Comparison of ENCODE assay signal across 8 cellular contexts in the genomic region with DNA sequence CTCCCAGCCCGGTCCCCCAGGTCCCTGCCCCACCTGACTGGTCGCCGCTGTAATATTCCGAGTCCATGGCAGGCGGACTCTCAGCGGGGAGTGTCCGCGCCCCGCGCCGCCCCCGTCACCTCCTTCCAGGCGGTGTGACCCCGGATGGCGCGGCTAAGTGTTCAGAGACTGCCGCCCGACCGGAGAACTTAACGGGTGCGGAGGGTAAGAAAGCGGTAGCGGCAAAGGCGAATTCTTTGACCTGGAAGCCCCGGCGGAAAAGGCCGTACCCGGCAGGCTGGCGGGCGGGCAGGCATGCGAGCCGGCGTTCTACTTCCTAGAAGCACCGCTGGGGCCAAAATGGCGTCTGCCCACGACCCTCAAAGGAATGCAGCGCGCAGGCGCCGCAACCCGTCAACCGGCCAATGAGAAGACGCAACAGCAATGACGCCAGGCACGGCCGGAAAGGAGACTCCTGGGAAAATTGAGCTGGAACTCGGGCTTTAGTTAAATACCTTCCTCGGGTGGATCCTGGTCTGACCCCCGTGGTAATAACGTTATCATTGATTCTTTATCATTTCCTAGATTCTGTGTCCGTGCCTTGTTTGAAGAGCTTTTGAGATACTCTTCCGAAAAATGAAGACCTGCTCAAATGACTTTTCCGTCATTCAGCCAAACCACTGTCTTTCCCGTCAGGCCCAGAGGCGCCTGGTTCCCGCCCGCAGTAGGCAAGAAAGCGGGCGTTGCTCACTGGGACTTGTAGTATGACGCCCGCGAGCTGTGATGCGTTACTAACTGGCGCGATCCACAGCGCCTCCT. TPM values are rescaled to one million over a fixed set of nuclear protein-coding genes. Genes with fewer than 3 reads are reported as not detected.
DNase-seq lines count a peak whose midpoint lies in the region; ATAC-seq and TF ChIP-seq lines count a peak whose summit lies in the region.

IWS1 (minus strand) TSS at position 348 of the 798 bp plus-strand sequence; CDS start at position 67, 281 bp downstream.

- peak within 1 kb of the TSS; percentile 87 for H3K4me3 ChIP-seq in AG04449 (ENCODE audit: low read depth, low read length)
- H3K4me3 ChIP-seq in WERI-Rb-1 (ENCODE audit: low read depth, low read length): peak within 1 kb of the TSS; percentile 90
- peak within 1 kb of the TSS; percentile 64 to 95 (median 67) for H3K4me3 ChIP-seq in mammary epithelial cell (replicated peaks in 1 of 3; ENCODE audit: insufficient read depth in 1 of 3, low read depth in 2 of 3, low read length in 3 of 3)
- peak within 1 kb of the TSS; percentile 92 for H3K4me3 ChIP-seq in iPS-20b (ENCODE audit: low read length)
- H3K4me3 ChIP-seq in skin epidermis: peak within 1 kb of the TSS; percentile 66 to 99 (median 94)

- TF ChIP-seq CTCF in AG04449 (IDR thresholded peaks at IDR 0.05; ENCODE audit: insufficient read depth, low read length, missing control alignments) (peak; percentile 22), WERI-Rb-1 (IDR thresholded peaks at IDR 0.05; ENCODE audit: low read depth, low read length) (no peak), mammary epithelial cell (conservative IDR thresholded peaks at IDR 0.05 in 1 of 2, IDR thresholded peaks at IDR 0.05 in 1 of 2; ENCODE audit: extremely low read depth in 1 of 2, insufficient read depth in 1 of 2, low read depth in 1 of 2, low read length in 2 of 2) (peak in 1 of 2 donors; percentile 23)

- CTCF ChIA-PET in AG04449 (lab: Yijun Ruan, JAX): interaction anchor here (1.1 to 1.6 kb wide), 5 partner anchors 11 to 202 kb away, joined by 3 to 5 read pairs (median 3); no protein-coding TSS in a partner anchor
- CTCF ChIA-PET in mammary epithelial cell (lab: Charles Lee; ENCODE audit: low non-redundant PET): no interaction called here

- DNase-seq in AG04449 (ENCODE audit: low read depth, low spot score): peak; percentile 78
- DNase-seq in NCI-H2227 (lab: John Stamatoyannopoulos, UW; ENCODE audit: unreplicated experiment): peak; percentile 99
- peak; percentile 95 for DNase-seq in WERI-Rb-1
- DNase-seq in mammary epithelial cell: peak; percentile 94

- in situ Hi-C loops in mammary epithelial cell (cut with MboI; ENCODE audit: low sequenced_read_pairs in 2 of 2): loop anchor here in 1 of 2 donors (10.0 kb wide), 1 partner anchor 118 kb away; the partner anchor contains the start of gene GPR17

- intact Hi-C loops in mammary epithelial cell (cut with micrococcal nuclease): loop anchor here (1.0 to 5.0 kb wide), 4 partner anchors 18 to 285 kb away; partner anchors contain the start of genes SFT2D3 and WDR33

- dilution Hi-C loops in mammary epithelial cell (cut with HindIII; ENCODE audit: low sequenced_read_pairs): no loop called here

- H2AFZ ChIP-seq in mammary epithelial cell (ENCODE audit: low read depth, low read length): peak within 1 kb of the TSS; percentile 95

- H3K9me3 ChIP-seq in WERI-Rb-1 (ENCODE audit: severe bottlenecking) (peaks cover 3% of the 10 kb centered on the region), mammary epithelial cell (replicated peaks; ENCODE audit: insufficient read depth, low read length) (no peaks in the 10 kb centered on the region), iPS-20b (ENCODE audit: insufficient read depth, low read depth, low read length) (no peaks in the 10 kb centered on the region)

- no peaks in the 10 kb centered on the region for H4K20me1 ChIP-seq in mammary epithelial cell (ENCODE audit: insufficient read depth, low read length)

- peak; percentile 78 for ATAC-seq in GM18873 (IDR thresholded peaks at IDR 0.05; ENCODE audit: low FRiP score, unreplicated experiment)
- ATAC-seq in HG03139 (IDR thresholded peaks at IDR 0.05; ENCODE audit: unreplicated experiment): peak; percentile 88

- H3K9ac ChIP-seq in mammary epithelial cell (ENCODE audit: insufficient read depth, low read length) (peak within 1 kb of the TSS; percentile 95), iPS-20b (ENCODE audit: low read depth, low read length) (peak within 1 kb of the TSS; percentile 89)

- H3K27ac ChIP-seq in WERI-Rb-1 (peak within 1 kb of the TSS; percentile 99), mammary epithelial cell (ENCODE audit: insufficient read depth, low read depth, low read length) (peak within 1 kb of the TSS; percentile 98), iPS-20b (ENCODE audit: low read length) (peak within 1 kb of the TSS; percentile 84), skin epidermis (peak within 1 kb of the TSS; percentile 51 to 99 (median 96))

- H3K79me2 ChIP-seq in mammary epithelial cell (ENCODE audit: insufficient read depth, low read length): peaks cover 49% of the 10 kb centered on the region

- under 1% methylated on average over 55 of the region's 66 CpGs for WGBS in mammary epithelial cell (ENCODE audit: low coverage, missing lambda C conversion rate)

- peaks cover 16% of the 10 kb centered on the region for H3K4me1 ChIP-seq in mammary epithelial cell (ENCODE audit: insufficient read depth, low read length)
- H3K4me1 ChIP-seq in iPS-20b (ENCODE audit: insufficient read depth, low read length): peaks cover 13% of the 10 kb centered on the region; the same call in 1 of the 2 replicates

- POLR2A ChIA-PET in AG04449 (lab: Yijun Ruan, JAX): interaction anchor here (0.6 to 1.2 kb wide), 9 partner anchors 9 to 233 kb away, joined by 3 to 8 read pairs (median 3); partner anchors contain the start of gene ERCC3

- H3K4me2 ChIP-seq in mammary epithelial cell (ENCODE audit: insufficient read depth, low read depth, low read length): peak within 1 kb of the TSS; percentile 86

- peaks cover 38% of the 10 kb centered on the region for H3K36me3 ChIP-seq in WERI-Rb-1
- peaks cover 12% of the 10 kb centered on the region for H3K36me3 ChIP-seq in mammary epithelial cell (ENCODE audit: insufficient read depth, low read length)
- peaks cover 27% of the 10 kb centered on the region for H3K36me3 ChIP-seq in iPS-20b (ENCODE audit: insufficient read depth, low read depth, low read length)

- BruUV-seq in mammary epithelial cell (replicated peaks; lab: Mats Ljungman, UMichigan): TSS peak; percentile 89

- H3K27me3 ChIP-seq in WERI-Rb-1 (ENCODE audit: insufficient read depth, low read depth, severe bottlenecking) (no peaks in the 10 kb centered on the region), mammary epithelial cell (ENCODE audit: insufficient read depth, low read length) (no peaks in the 10 kb centered on the region), iPS-20b (ENCODE audit: insufficient read depth, low read length) (no peaks in the 10 kb centered on the region)

RNA-seq across cellular contexts. Expression of gene IWS1, which starts in this region (rescaled TPM):
- 10 to 100 TPM; 24.7 to 52.5 TPM for total RNA-seq in mammary epithelial cell
- polyA plus RNA-seq in mammary epithelial cell: 30.9 TPM
- polyA minus RNA-seq in mammary epithelial cell: 74.0 TPM

Comparison
In these comparisons a context has a peak if more than half of its experiments do, and no peak if none do; other contexts are left out.
1. Peak in every context shown above with its lines: DNase-seq, ATAC-seq, H3K4me3 ChIP-seq and H3K27ac ChIP-seq.